Comparison of ENCODE assay signal across 8 cellular contexts in the genomic region with DNA sequence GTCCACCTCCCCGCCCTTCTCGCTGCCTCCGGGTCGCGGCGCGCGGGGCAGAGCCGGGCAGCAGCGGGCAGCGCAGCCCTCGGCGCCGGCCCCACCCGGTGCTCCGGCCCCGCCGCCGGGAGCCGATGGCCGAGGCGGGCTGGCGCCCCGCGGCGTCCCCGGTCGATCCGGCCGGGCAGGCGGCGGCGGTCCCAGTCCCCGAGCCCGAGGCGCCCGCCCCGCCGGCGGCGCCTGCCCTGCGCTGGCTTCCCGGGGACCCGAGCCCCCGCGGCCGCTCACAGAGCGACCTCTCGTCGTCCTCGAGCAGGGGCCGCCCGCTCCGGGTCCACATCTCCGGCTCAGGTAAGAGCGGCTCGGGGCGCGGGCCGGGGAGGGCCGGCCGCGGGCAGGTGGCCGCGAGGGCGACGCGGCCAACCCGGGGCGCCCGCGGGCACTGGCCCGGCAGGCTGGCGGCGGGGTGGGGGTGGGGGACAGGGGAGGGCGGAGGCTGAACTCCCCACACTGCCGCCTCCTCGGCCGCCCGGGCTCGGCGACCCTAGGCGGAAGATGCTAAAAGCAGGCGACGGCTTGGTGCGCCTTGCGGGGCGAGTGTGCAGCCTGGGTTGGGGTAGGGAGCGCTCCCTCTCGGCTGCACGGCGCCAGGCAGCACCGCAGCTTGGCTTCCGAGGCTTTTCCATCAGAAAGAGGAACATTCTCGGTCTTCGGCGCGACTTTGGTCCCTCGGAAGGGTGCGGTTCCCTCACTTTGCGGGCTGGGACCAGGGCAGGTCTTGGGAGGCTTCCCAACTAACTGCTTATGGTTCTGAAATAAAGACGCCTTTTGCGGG. TPM values are rescaled to one million over a fixed set of nuclear protein-coding genes. Genes with fewer than 3 reads are reported as not detected.
A peak's percentile ranks its signal among the peaks of the same experiment; 100 is the strongest.
DNase-seq lines count a peak whose midpoint lies in the region; ATAC-seq and TF ChIP-seq lines count a peak whose summit lies in the region.

No MANE protein-coding gene starts in this region.

- peak; percentile 28 for TF ChIP-seq CTCF in psoas muscle (IDR thresholded peaks at IDR 0.05)

- peak overlapping the region; percentile 86 to 92 for H3K27ac Mint-ChIP-seq in T-cell

- DNase-seq in DMS153 treated with DMSO at 0.1 percent for 48 hours (lab: John Stamatoyannopoulos, UW; ENCODE audit: unreplicated experiment) (peak; percentile 35), HuH-7 (ENCODE audit: low spot score) (peak; percentile 74), T-cell (peak in 33 of 34 experiments; percentile 28 to 63 (median 48)), amniotic epithelial cell (ENCODE audit: low read depth) (peak; percentile 29), left ventricle myocardium superior (peak; percentile 81), psoas muscle (peak; percentile 52 to 74), NCI-H446 treated with DMSO at 0.1 percent for 48 hours (lab: John Stamatoyannopoulos, UW) (no peak)

- H3K27me3 Mint-ChIP-seq in T-cell: no peaks in the 10 kb centered on the region

- POLR2A ChIA-PET in T-cell (lab: Charles Lee): no interaction called here

- WGBS in psoas muscle, 3 donors: 0 to 1% (median 1%) methylated on average over 47 to 103 of the region's 103 CpGs

- H3K36me3 ChIP-seq in psoas muscle (ENCODE audit: insufficient read depth in 1 of 2, low read depth in 1 of 2): no peaks in the 10 kb centered on the region

- H3K4me3 Mint-ChIP-seq in T-cell: peak overlapping the region; percentile 81 to 89 (median 84)

- peak; percentile 67 for ATAC-seq in GM21528 (IDR thresholded peaks at IDR 0.05; ENCODE audit: low FRiP score, unreplicated experiment)
- ATAC-seq in T-cell (replicated peaks in 1 of 4): peak; percentile 69 to 82 (median 73)
- ATAC-seq in left ventricle myocardium superior: peak; percentile 82
- ATAC-seq in psoas muscle: peak; percentile 40 to 76 (median 64)

- CTCF ChIA-PET in T-cell (lab: Charles Lee): interaction anchor here in 1 of 2 donors (1.0 to 3.7 kb wide), 5 partner anchors 8 to 38 kb away, joined by 4 to 12 read pairs (median 10); a partner anchor contains a TSS

- peak overlapping the region; percentile 67 for H3K4me3 ChIP-seq in psoas muscle

- H3K4me1 ChIP-seq in psoas muscle: no peaks in the 10 kb centered on the region

- intact Hi-C loops in left ventricle myocardium superior (cut with micrococcal nuclease) (no loop called here), psoas muscle (cut with DNase I) (no loop called here)

- H3K4me1 Mint-ChIP-seq in T-cell: peaks cover 40 to 59% (median 45%) of the 10 kb centered on the region in 3 donors

- peaks cover 0 to 31% (median under 1%) of the 10 kb centered on the region in 3 donors for H3K27me3 ChIP-seq in psoas muscle (ENCODE audit: insufficient read depth in 3 of 3, low read length in 2 of 3)

- no peaks in the 10 kb centered on the region for H3K36me3 Mint-ChIP-seq in T-cell

- no peaks in the 10 kb centered on the region for H3K9me3 Mint-ChIP-seq in T-cell

- no peak overlapping the region for H3K27ac ChIP-seq in psoas muscle

- H3K9me3 ChIP-seq in psoas muscle: no peaks in the 10 kb centered on the region

RNA-seq across cellular contexts. Expression of a gene that starts 25.6 kb away (rescaled TPM):
- total RNA-seq in T-cell (1 to 10 TPM; 4.6 to 9.0 (median 7.1) TPM), left ventricle myocardium superior (35.0 TPM), psoas muscle (10 to 100 TPM in 3 of 4 donors, 1 to 10 TPM in 1; 8.7 to 13.5 (median 11.2) TPM)
- polyA plus RNA-seq in psoas muscle: 10 to 100 TPM in 2 of 3 donors, 1 to 10 TPM in 1; 9.0 to 32.3 (median 11.4) TPM
